In the genomic region with DNA sequence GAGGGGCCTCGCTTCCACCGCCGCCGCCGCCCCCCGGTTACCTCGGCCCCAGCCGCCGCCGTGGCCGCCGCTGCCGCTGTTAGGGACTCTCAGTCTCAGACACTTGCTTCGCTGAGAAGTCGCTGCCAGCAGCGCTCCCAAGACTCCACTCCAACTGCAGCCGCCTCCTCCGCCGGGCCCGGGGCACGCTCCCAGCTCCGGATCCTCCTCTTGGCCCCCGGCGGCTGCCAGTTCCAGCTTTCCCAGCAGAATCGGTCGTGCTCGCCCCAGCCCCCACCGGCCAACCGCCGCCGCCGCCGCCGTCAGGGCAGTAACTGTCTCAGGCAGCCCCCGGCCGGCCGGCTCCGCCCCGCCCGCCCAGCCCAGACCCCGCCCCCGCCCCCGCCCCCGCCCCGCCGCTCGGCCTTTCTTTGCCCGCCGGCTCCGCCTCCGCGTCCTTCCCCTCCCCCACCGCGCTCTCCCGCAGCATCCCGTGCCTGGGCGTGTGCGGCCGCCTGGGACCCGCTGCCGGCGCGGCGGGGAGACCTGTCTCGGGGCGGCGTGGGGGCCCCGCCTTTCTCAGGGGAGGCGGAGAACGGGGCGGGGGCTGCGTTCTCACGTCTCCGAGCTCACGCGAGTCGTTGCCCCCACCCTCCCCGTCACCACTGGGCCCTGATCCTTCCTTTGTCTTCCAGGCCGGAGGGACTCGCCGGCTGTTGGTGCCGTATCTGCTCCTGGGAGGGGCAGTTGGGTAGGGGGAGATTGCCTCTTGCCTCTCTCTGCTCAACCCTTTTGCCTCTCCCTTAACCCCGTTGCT, we compare ENCODE assay signal across 8 cellular contexts.
DNase-seq lines count a peak whose midpoint lies in the region; ATAC-seq and TF ChIP-seq lines count a peak whose summit lies in the region.

ANKRD50 (minus strand) TSS at position 316 of the 796 bp plus-strand sequence. CDS start 2,221 bp downstream, outside the sequence.

- peak within 1 kb of the TSS; percentile 69 for H3K27ac Mint-ChIP-seq in T-helper 1 cell treated with Interleukin-12 subunit alpha and Interleukin-12 subunit beta and Interleukin-4 antibody, amounts not matched to agents 30 μg/mL and 1 μg/mL, for 36 hours

- H3K4me3 ChIP-seq in astrocyte of the cerebellum (ENCODE audit: low read depth, low read length), result peak within 1 kb of the TSS; percentile 82

- in situ Hi-C loops in GM13977 (cut with MboI; ENCODE audit: low pct_unique_long_range_greater_than_20kb, low sequenced_read_pairs, unreplicated experiment), result no loop called here
- in situ Hi-C loops in astrocyte of the cerebellum (cut with HindIII; ENCODE audit: low sequenced_read_pairs), result no loop called here

- peak; percentile 79 for ATAC-seq in HG02840 (IDR thresholded peaks at IDR 0.05; ENCODE audit: low FRiP score, unreplicated experiment)

- DNase-seq in GM13977 (ENCODE audit: low spot score) (peak; percentile 91), NCI-H1436 (lab: John Stamatoyannopoulos, UW) (peak; percentile 94), astrocyte of the cerebellum (ENCODE audit: low read depth) (peak; percentile 84), hepatic stellate cell (ENCODE audit: low spot score) (peak; percentile 89), putamen (ENCODE audit: low spot score) (peak; percentile 89), NK-92 (lab: John Stamatoyannopoulos, UW; ENCODE audit: unreplicated experiment) (no peak)

- H3K36me3 Mint-ChIP-seq in T-helper 1 cell treated with Interleukin-12 subunit alpha and Interleukin-12 subunit beta and Interleukin-4 antibody, amounts not matched to agents 30 μg/mL and 1 μg/mL, for 36 hours (ENCODE audit: low read depth), result peaks cover 1% of the 10 kb centered on the region

- H3K4me3 Mint-ChIP-seq in T-helper 1 cell treated with Interleukin-12 subunit alpha and Interleukin-12 subunit beta and Interleukin-4 antibody, amounts not matched to agents 30 μg/mL and 1 μg/mL, for 36 hours, result peak within 1 kb of the TSS; percentile 92

- H3K27me3 Mint-ChIP-seq in T-helper 1 cell treated with Interleukin-12 subunit alpha and Interleukin-12 subunit beta and Interleukin-4 antibody, amounts not matched to agents 30 μg/mL and 1 μg/mL, for 36 hours (ENCODE audit: low read depth), result peaks cover 22% of the 10 kb centered on the region

- no peak for TF ChIP-seq CTCF in GM13977 (IDR thresholded peaks at IDR 0.05; ENCODE audit: extremely low read depth, insufficient read depth, missing control alignments)
- no peak for TF ChIP-seq CTCF in astrocyte of the cerebellum (IDR thresholded peaks at IDR 0.05; ENCODE audit: low read depth, low read length, missing control alignments)

- H3K4me1 Mint-ChIP-seq in T-helper 1 cell treated with Interleukin-12 subunit alpha and Interleukin-12 subunit beta and Interleukin-4 antibody, amounts not matched to agents 30 μg/mL and 1 μg/mL, for 36 hours (ENCODE audit: low read depth), result peaks cover 7% of the 10 kb centered on the region

- no peaks in the 10 kb centered on the region for H3K9me3 Mint-ChIP-seq in T-helper 1 cell treated with Interleukin-12 subunit alpha and Interleukin-12 subunit beta and Interleukin-4 antibody, amounts not matched to agents 30 μg/mL and 1 μg/mL, for 36 hours
